ENCODE assay signal across 3 cellular contexts in the genomic region with DNA sequence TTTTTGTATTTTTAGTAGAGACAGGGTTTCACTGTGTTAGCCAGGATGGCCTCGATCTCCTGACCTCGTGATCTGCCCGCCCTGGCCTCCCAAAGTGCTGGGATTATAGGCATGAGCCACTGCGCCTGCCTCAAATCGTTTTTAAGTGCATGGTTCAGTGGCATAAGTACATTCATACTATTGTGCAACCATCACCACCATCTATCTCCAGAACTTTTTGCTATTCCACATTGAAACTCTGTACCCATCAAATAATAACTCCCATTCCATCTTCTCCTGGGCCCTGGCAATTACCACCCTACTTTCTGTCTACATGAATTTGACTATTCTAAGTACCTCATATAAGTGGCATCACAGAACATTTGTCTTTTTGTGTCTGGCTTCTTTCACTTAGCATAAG. TPM values are rescaled to one million over a fixed set of nuclear protein-coding genes. Genes with fewer than 3 reads are reported as not detected.
"Had no signal": no experiment of that assay in that cellular context is flagged by ENCODE, and none has a peak within 500 bp of the region (broad histone marks: within the 10 kb centered on the region; RNA-seq: fewer than 3 reads in every experiment).

No MANE protein-coding gene starts in this region.

RNA-seq across cellular contexts. Expression of gene PAMR1, which starts 3.3 kb away (rescaled TPM):
- total RNA-seq: HT-29, HT1080 had no signal
- polyA plus RNA-seq: IgD-negative memory B cell had no signal
